Comparison of ENCODE assay signal across 28 cellular contexts in the genomic region with DNA sequence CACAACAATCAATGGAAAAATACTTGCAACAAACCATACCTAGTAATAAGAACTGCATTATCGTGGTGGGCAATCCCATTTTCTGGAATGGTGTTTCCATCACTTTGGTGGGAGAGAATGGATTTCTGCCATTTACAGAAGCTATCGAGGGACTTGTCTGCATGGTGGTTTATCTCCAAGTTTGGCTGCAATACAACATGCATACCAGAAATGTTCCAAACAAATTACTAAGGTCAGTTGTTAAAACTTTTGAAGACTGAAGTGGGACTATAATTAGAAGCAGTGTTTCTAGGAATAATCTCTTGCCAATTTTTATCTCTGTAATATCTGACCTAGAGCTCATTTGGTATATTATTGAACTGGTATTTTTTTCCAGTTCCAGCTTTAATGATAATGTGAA.
"Had no signal": no experiment of that assay in that cellular context is flagged by ENCODE, and none has a peak within 500 bp of the region (broad histone marks: within the 10 kb centered on the region; RNA-seq: fewer than 3 reads in every experiment).

No MANE protein-coding gene starts in this region.

- H3K4me1 ChIP-seq: colonic mucosa, foreskin keratinocyte, gastroesophageal sphincter, left lung, psoas muscle, sigmoid colon, spleen, testis had no signal

- ATAC-seq: esophagus mucosa; foreskin keratinocyte; gastroesophageal sphincter; left cardiac atrium; left lung; mucosa of descending colon; naive thymus-derived CD8-positive, alpha-beta T cell; psoas muscle; right cardiac atrium; stimulated activated memory B cell treated with anti-CD40 and anti-IgM and Interleukin-4, amounts not matched to agents 10 μg/mL and 1 μg/mL and 100 μg/mL, for 72 hours; stimulated activated naive CD8-positive, alpha-beta T cell treated with anti-CD3 and anti-CD28 coated beads, Interleukin-15, Interleukin-2, amounts not matched to agents 100 U/mL and 50 U/mL, for 24 hours had no signal

- H3K27ac ChIP-seq: colonic mucosa, epithelial cell of prostate, foreskin keratinocyte, gastroesophageal sphincter, heart left ventricle, hepatocyte, left lung, ovary, psoas muscle, sigmoid colon, skin epidermis, spleen, testis, tibial artery had no signal

- H2AFZ ChIP-seq: hepatocyte had no signal

- DNase-seq: colonic mucosa; effector CD8-positive, alpha-beta T cell; endodermal cell; foreskin keratinocyte; heart left ventricle; left cardiac atrium; left lung; mesenchymal stem cell; mucosa of descending colon; naive thymus-derived CD8-positive, alpha-beta T cell; occipital lobe; ovary; posterior cingulate gyrus; psoas muscle; right cardiac atrium; sigmoid colon; spleen; stimulated activated CD4-positive, alpha-beta T cell treated with anti-CD3 and anti-CD28 coated beads, Interleukin-4, amount 100 ng/mL, for 4 hours; stimulated activated naive CD8-positive, alpha-beta T cell treated with anti-CD3 and anti-CD28 coated beads, Interleukin-15, Interleukin-2, amounts not matched to agents 100 U/mL and 50 U/mL, for 24 hours; substantia nigra; testis; tibial artery had no signal

- H3K4me3 ChIP-seq: colonic mucosa, gastroesophageal sphincter, heart left ventricle, hepatocyte, left lung, mucosa of descending colon, ovary, psoas muscle, sigmoid colon, skin epidermis, spleen, testis, tibial artery had no signal

- H3K27me3 ChIP-seq: colonic mucosa, foreskin keratinocyte, gastroesophageal sphincter, heart left ventricle, hepatocyte, left lung, ovary, sigmoid colon, spleen, testis, tibial artery had no signal

- H3K79me2 ChIP-seq: hepatocyte had no signal

- H3K4me2 ChIP-seq: hepatocyte had no signal

- H3K36me3 ChIP-seq: colonic mucosa, gastroesophageal sphincter, left lung, ovary, sigmoid colon had no signal

- H3K9me3 ChIP-seq: colonic mucosa, gastroesophageal sphincter, left lung, mucosa of descending colon, ovary, psoas muscle, sigmoid colon, testis, tibial artery had no signal
